ENCODE assay signal across 8 cellular contexts in genomic region chr2:54331095-54331835, GRCh38.
DNase-seq lines count a peak whose midpoint lies in the region; ATAC-seq, FAIRE-seq and TF ChIP-seq lines count a peak whose summit lies in the region.

No MANE protein-coding gene starts in this region.

- intact Hi-C loops in head of caudate nucleus (cut with DNase I) = loop anchor here (5.0 to 10.0 kb wide), 3 partner anchors 124 to 216 kb away; partner anchors contain the start of genes ACYP2 and SPTBN1

- ATAC-seq in esophagus mucosa (no peak), GM19328 (IDR thresholded peaks at IDR 0.05; ENCODE audit: unreplicated experiment) (no peak), GM21423 (IDR thresholded peaks at IDR 0.05; ENCODE audit: unreplicated experiment) (no peak)

- H3K27ac ChIP-seq in smooth muscle cell (ENCODE audit: low read depth) = peak overlapping the region; percentile 14

- WGBS in smooth muscle cell (ENCODE audit: low lambda C conversion rate) = 68% methylated on average over 14 of the region's 14 CpGs

- H3K9ac ChIP-seq in smooth muscle cell (ENCODE audit: low read depth) = peak overlapping the region; percentile 40

- no peaks in the 10 kb centered on the region for H3K36me3 ChIP-seq in smooth muscle cell (ENCODE audit: low read depth)

- no peaks in the 10 kb centered on the region for H3K79me2 ChIP-seq in smooth muscle cell (ENCODE audit: low read depth)

- DNase-seq in Ammon's horn (ENCODE audit: low spot score) (peak; percentile 14), H54 (ENCODE audit: insufficient read length, low spot score) (no peak), head of caudate nucleus (peak in 23 of 42 donors; percentile 2 to 59 (median 18)), smooth muscle cell (lab: John Stamatoyannopoulos, UW; ENCODE audit: unreplicated experiment) (no peak)

- peaks cover 8% of the 10 kb centered on the region for H3F3A ChIP-seq in smooth muscle cell (ENCODE audit: low read depth)

- no peaks in the 10 kb centered on the region for H3K9me3 ChIP-seq in smooth muscle cell (replicated peaks; ENCODE audit: low read depth)

- H3K4me3 ChIP-seq in WI38 (ENCODE audit: low read depth, low read length) = peak overlapping the region; percentile 68
- peak overlapping the region; percentile 61 for H3K4me3 ChIP-seq in smooth muscle cell

- no peaks in the 10 kb centered on the region for H4K20me1 ChIP-seq in smooth muscle cell (ENCODE audit: low read depth)

- TF ChIP-seq CTCF in WI38 (IDR thresholded peaks at IDR 0.05; ENCODE audit: low read depth, low read length) (no peak), smooth muscle cell (IDR thresholded peaks at IDR 0.05; ENCODE audit: borderline replicate concordance, insufficient read depth, poor library complexity, severe bottlenecking) (no peak)

- FAIRE-seq in H54 (lab: Jason Lieb, UNC) = no peak

- H3K4me1 ChIP-seq in smooth muscle cell (ENCODE audit: low read depth) = peaks cover 6% of the 10 kb centered on the region

- peak overlapping the region; percentile 90 for H3K4me2 ChIP-seq in smooth muscle cell

- 0 out of 2 replicates have a peak, but pooled peaks have one; percentile 8 for TF ChIP-seq POLR2A in H54 (IDR thresholded peaks at IDR 0.05; ENCODE audit: low read depth, low read length)

- peak overlapping the region; percentile 92 for H2AFZ ChIP-seq in smooth muscle cell (ENCODE audit: low read depth)

- H3K27me3 ChIP-seq in smooth muscle cell (ENCODE audit: low read depth) = no peaks in the 10 kb centered on the region

Comparison
In these comparisons a context has a peak if more than half of its experiments do, and no peak if none do; other contexts are left out.
1. DNase-seq: peak in Ammon's horn (single experiment) and head of caudate nucleus (23 of 42); none in H54 (single experiment) and smooth muscle cell (single experiment).